Comparison of ENCODE assay signal across 17 cellular contexts in the genomic region with DNA sequence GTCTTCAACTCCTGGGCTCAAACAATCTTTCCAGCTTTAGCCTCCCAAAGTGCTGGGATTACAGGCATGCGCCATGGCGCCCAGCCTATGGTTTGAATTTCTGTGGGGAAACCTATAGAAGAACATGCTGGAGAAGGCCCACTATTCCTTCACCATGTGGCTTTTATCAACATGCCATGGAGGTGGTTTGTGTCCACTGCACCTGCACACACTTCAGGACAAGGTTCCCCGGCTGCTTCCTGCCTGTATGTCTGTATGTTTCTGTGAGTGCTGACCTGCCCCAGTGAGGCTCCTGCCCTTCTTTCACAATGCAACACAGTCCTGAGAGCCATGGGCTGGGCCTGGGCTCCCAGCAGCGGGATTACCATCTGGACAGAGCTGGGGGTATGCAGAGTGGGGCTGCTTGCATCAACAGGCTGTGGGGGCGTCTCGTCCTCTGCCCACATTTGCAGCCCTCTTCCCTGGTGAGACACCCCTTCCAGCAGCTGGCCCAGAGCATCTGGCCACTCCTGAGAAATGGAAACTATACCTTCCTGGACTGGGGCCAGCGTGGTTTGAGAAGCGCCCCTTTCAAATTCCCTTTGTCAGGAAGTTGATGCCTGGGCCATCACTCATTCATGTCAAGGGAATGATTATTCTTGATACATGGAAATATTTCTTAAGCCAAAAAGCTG. TPM values are rescaled to one million over a fixed set of nuclear protein-coding genes. Genes with fewer than 3 reads are reported as not detected.
DNase-seq lines count a peak whose midpoint lies in the region; ATAC-seq, FAIRE-seq and TF ChIP-seq lines count a peak whose summit lies in the region.
"Had no signal": no experiment of that assay in that cellular context is flagged by ENCODE, and none has a peak within 500 bp of the region (broad histone marks: within the 10 kb centered on the region; RNA-seq: fewer than 3 reads in every experiment).

No MANE protein-coding gene starts in this region.

- WGBS in esophagus muscularis mucosa: 86% methylated on average over 8 of the region's 8 CpGs

- H3K27ac ChIP-seq in RWPE2 (ENCODE audit: poor library complexity, severe bottlenecking) (peak overlapping the region; percentile 88), keratinocyte (ENCODE audit: control insufficient read depth, insufficient read depth, low read length) (peak overlapping the region; percentile 44), esophagus muscularis mucosa (replicated peaks in 1 of 4) (no peak overlapping the region)
- H3K27ac ChIP-seq: esophagus squamous epithelium, SK-N-MC, tibial artery had no signal

- TF ChIP-seq CTCF in RWPE2 (IDR thresholded peaks at IDR 0.05; ENCODE audit: poor library complexity, severe bottlenecking) (no peak), keratinocyte (optimal IDR thresholded peaks at IDR 0.05 in 1 of 3, IDR thresholded peaks at IDR 0.05 in 1 of 3, conservative IDR thresholded peaks at IDR 0.05 in 1 of 3; ENCODE audit: extremely low read depth in 1 of 3, insufficient read depth in 2 of 3, low read length in 3 of 3) (no peak), esophagus muscularis mucosa (IDR thresholded peaks at IDR 0.05) (no peak)

- no peak for TF ChIP-seq RAD21 in Ishikawa (IDR thresholded peaks at IDR 0.05; ENCODE audit: low read depth)

- H3K9ac ChIP-seq in keratinocyte (ENCODE audit: control insufficient read depth, extremely low read depth, insufficient read depth, low read length): no peak overlapping the region

- H3K36me3 ChIP-seq in RWPE2 (ENCODE audit: low read depth) (no peaks in the 10 kb centered on the region), keratinocyte (ENCODE audit: control insufficient read depth in 2 of 2, extremely low read depth in 1 of 2, insufficient read depth in 2 of 2, low read length in 2 of 2) (no peaks in the 10 kb centered on the region), esophagus muscularis mucosa (no peaks in the 10 kb centered on the region)
- H3K36me3 ChIP-seq: esophagus squamous epithelium, tibial artery had no signal

- no peak for TF ChIP-seq POLR2A in esophagus muscularis mucosa (IDR thresholded peaks at IDR 0.05; ENCODE audit: low read depth)

- no peaks in the 10 kb centered on the region for H3K9me1 ChIP-seq in keratinocyte (ENCODE audit: control insufficient read depth, extremely low read depth, insufficient read depth, low read length)

- no peak for FAIRE-seq in keratinocyte (lab: Jason Lieb, UNC)
- FAIRE-seq: H1, TTC549 had no signal

- ATAC-seq in RWPE2 (ENCODE audit: low read depth): peak; percentile 2; the same call in 1 of the 3 replicates
- ATAC-seq in GM19351 (IDR thresholded peaks at IDR 0.05; ENCODE audit: unreplicated experiment): no peak

- H3K79me2 ChIP-seq in keratinocyte (ENCODE audit: control insufficient read depth, insufficient read depth, low read length): no peaks in the 10 kb centered on the region

- H2AFZ ChIP-seq in keratinocyte (ENCODE audit: control insufficient read depth, low read length): no peak overlapping the region

- intact Hi-C loops in esophagus muscularis mucosa (cut with DNase I): no loop called here

- no peak overlapping the region for H3K4me3 ChIP-seq in RWPE2 (ENCODE audit: severe bottlenecking)
- H3K4me3 ChIP-seq in keratinocyte (ENCODE audit: control insufficient read depth in 2 of 3, extremely low read depth in 1 of 3, insufficient read depth in 2 of 3, low read depth in 1 of 3, low read length in 3 of 3): no peak overlapping the region
- H3K4me3 ChIP-seq in esophagus muscularis mucosa: no peak overlapping the region
- H3K4me3 ChIP-seq: esophagus squamous epithelium, SK-N-MC, tibial artery had no signal

- H3K9me3 ChIP-seq in RWPE2 (ENCODE audit: severe bottlenecking) (peaks cover 6% of the 10 kb centered on the region), keratinocyte (ENCODE audit: control insufficient read depth, low read depth, low read length) (no peaks in the 10 kb centered on the region), esophagus muscularis mucosa (peaks cover 0 to 8% (median 0%) of the 10 kb centered on the region in 4 donors)
- H3K9me3 ChIP-seq: tibial artery had no signal

- H3K4me1 ChIP-seq in RWPE2 (ENCODE audit: insufficient read depth, poor library complexity, severe bottlenecking): peaks cover 47% of the 10 kb centered on the region
- H3K4me1 ChIP-seq in keratinocyte (ENCODE audit: control insufficient read depth, extremely low read depth, insufficient read depth, low read length): peaks cover 58% of the 10 kb centered on the region
- peaks cover 11 to 19% (median 18%) of the 10 kb centered on the region in 4 donors for H3K4me1 ChIP-seq in esophagus muscularis mucosa

- H4K20me1 ChIP-seq in keratinocyte (ENCODE audit: control insufficient read depth, extremely low read depth, insufficient read depth, low read length): no peaks in the 10 kb centered on the region

- DNase-seq in Daoy (ENCODE audit: low read depth): peak; percentile 41
- DNase-seq in RWPE2 (ENCODE audit: low spot score): peak; percentile 75
- DNase-seq in keratinocyte (ENCODE audit: low read depth, low spot score): no peak
- no peak for DNase-seq in NOMO-1 treated with DMSO at 0.1 percent for 48 hours (lab: John Stamatoyannopoulos, UW; ENCODE audit: unreplicated experiment)
- no peak for DNase-seq in esophagus muscularis mucosa (ENCODE audit: extremely low spot score)
- DNase-seq: activated CD4-positive, alpha-beta T cell treated with anti-CD3 and anti-CD28 coated beads, Interleukin-2, amount 50 U/mL, for 4 hours; activated T-cell treated with anti-CD3 and anti-CD28 coated beads, Interleukin-2, amount 50 U/mL, for 4 hours; esophagus squamous epithelium; glutamatergic neuron; NCI-H1694; NCI-H446; tibial artery had no signal

- no peaks in the 10 kb centered on the region for H3K27me3 ChIP-seq in RWPE2 (ENCODE audit: insufficient read depth, poor library complexity, severe bottlenecking)
- H3K27me3 ChIP-seq in keratinocyte (ENCODE audit: control insufficient read depth, extremely low read depth, insufficient read depth, low read length): no peaks in the 10 kb centered on the region
- no peaks in the 10 kb centered on the region for H3K27me3 ChIP-seq in esophagus muscularis mucosa
- H3K27me3 ChIP-seq: esophagus squamous epithelium, tibial artery had no signal

- dilution Hi-C loops in keratinocyte (cut with MboI; ENCODE audit: extremely low pct_ligation_motif_present, low sequenced_read_pairs): no loop called here

- TF ChIP-seq EP300 in Ishikawa (IDR thresholded peaks at IDR 0.05; ENCODE audit: borderline replicate concordance): no peak
- TF ChIP-seq EP300 in esophagus muscularis mucosa (IDR thresholded peaks at IDR 0.05): no peak

- peak overlapping the region; percentile 54 for H3K4me2 ChIP-seq in keratinocyte (ENCODE audit: control insufficient read depth, extremely low read depth, insufficient read depth, low read depth, low read length)

TF ChIP-seq in Ishikawa, 13 proteins besides CTCF, POLR2A, EP300 and RAD21:
- TF ChIP-seq EGR1 (IDR thresholded peaks at IDR 0.05) (no peak), NFIC (IDR thresholded peaks at IDR 0.05) (peak; percentile 68; the same call in 1 of the 2 replicates), TEAD4 (IDR thresholded peaks at IDR 0.05) (no peak), YY1 (IDR thresholded peaks at IDR 0.05; ENCODE audit: low read depth) (no peak), ZBTB7A (IDR thresholded peaks at IDR 0.05; ENCODE audit: low read depth) (no peak)
- TF ChIP-seq, protein P1, sequence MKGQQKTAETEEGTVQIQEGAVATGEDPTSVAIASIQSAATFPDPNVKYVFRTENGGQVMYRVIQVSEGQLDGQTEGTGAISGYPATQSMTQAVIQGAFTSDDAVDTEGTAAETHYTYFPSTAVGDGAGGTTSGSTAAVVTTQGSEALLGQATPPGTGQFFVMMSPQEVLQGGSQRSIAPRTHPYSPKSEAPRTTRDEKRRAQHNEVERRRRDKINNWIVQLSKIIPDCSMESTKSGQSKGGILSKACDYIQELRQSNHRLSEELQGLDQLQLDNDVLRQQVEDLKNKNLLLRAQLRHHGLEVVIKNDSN (IDR thresholded peaks at IDR 0.05): no peak

RNA-seq across cellular contexts. Expression of gene C15orf39, which starts 29.4 kb away (rescaled TPM):
- total RNA-seq in Daoy (2014; rRNA removed; shearing (Covaris generic)): 3.1 and 5.7 TPM in 2 replicates
- polyA plus RNA-seq in keratinocyte: 1.8 to 5.3 TPM (median 2.1 TPM) in 3 replicates
- 0.80 TPM for polyA plus RNA-seq in keratinocyte (2011; ENCODE audit: low read depth)
- polyA plus RNA-seq in keratinocyte (2011; cell fraction: cytosol; rRNA removed): 3.1 and 4.4 TPM in 2 replicates
- 9.4 and 10.9 TPM in 2 replicates for polyA plus RNA-seq in keratinocyte (2011; cell fraction: nucleus; rRNA removed)
- 6.4 and 11.6 TPM in 2 replicates for polyA plus RNA-seq in keratinocyte (2012; ENCODE audit: low replicate concordance)
- polyA minus RNA-seq in keratinocyte: 5.4 to 31.9 TPM (median 6.0 TPM) in 3 replicates
- polyA minus RNA-seq in keratinocyte (2011; cell fraction: cytosol; rRNA and poly(A)+ RNA removed): 11.1 TPM
- 13.2 TPM in 2 replicates for polyA minus RNA-seq in keratinocyte (2011; cell fraction: nucleus; rRNA and poly(A)+ RNA removed)
- total RNA-seq in esophagus muscularis mucosa: 10 to 100 TPM in 3 of 4 donors, 1 to 10 TPM in 1; 7.5 to 17.7 (median 13.4) TPM

Comparison
In these comparisons a context has a peak if more than half of its experiments do, and no peak if none do; other contexts are left out.
1. DNase-seq: peak in Daoy (single experiment) and RWPE2 (single experiment); none in keratinocyte (single experiment), NOMO-1 treated with DMSO at 0.1 percent for 48 hours (single experiment) and esophagus muscularis mucosa (single experiment).
2. H3K27ac ChIP-seq: peak in RWPE2 (single experiment) and keratinocyte (single experiment); none in esophagus muscularis mucosa (0 of 4).